In genomic region chr1:91958926-91959325, GRCh38 we compare ENCODE assay signal across 32 cellular contexts. TPM values are rescaled to one million over a fixed set of nuclear protein-coding genes. Genes with fewer than 3 reads are reported as not detected.
"Had no signal": no experiment of that assay in that cellular context is flagged by ENCODE, and none has a peak within 500 bp of the region (broad histone marks: within the 10 kb centered on the region; RNA-seq: fewer than 3 reads in every experiment).

No MANE protein-coding gene starts in this region.

- DNase-seq: activated CD4-positive, alpha-beta memory T cell treated with anti-CD3 and anti-CD28 coated beads, Interleukin-2, amount 10 ng/mL, durations not matched to agents 7 days and 5 days; activated CD4-positive, alpha-beta T cell treated with anti-CD3 and anti-CD28 coated beads for 1 hour; activated CD4-positive, alpha-beta T cell treated with anti-CD3 and anti-CD28 coated beads for 4 hours; activated CD4-positive, alpha-beta T cell treated with anti-CD3 and anti-CD28 coated beads, Interleukin-2, amount 10 ng/mL, durations not matched to agents 7 days and 5 days; activated CD4-positive, alpha-beta T cell treated with anti-CD3 and anti-CD28 coated beads, Interleukin-2, amount 50 U/mL, for 4 hours; activated CD8-positive, alpha-beta memory T cell treated with anti-CD3 and anti-CD28 coated beads, Interleukin-2, amount 50 U/mL, for 48 hours; activated gamma-delta T cell; activated naive CD4-positive, alpha-beta T cell; activated naive CD4-positive, alpha-beta T cell treated with anti-CD3 and anti-CD28 coated beads, Interleukin-2, amount 10 ng/mL, durations not matched to agents 7 days and 5 days; activated naive CD8-positive, alpha-beta T cell treated with anti-CD3 and anti-CD28 coated beads, Interleukin-2, amount 10 ng/mL, durations not matched to agents 7 days and 5 days; activated T-cell treated with anti-CD3 and anti-CD28 coated beads for 4 hours; activated T-cell treated with anti-CD3 and anti-CD28 coated beads, Interleukin-2, amount 50 U/mL, for 24 hours; activated T-cell treated with anti-CD3 and anti-CD28 coated beads, Interleukin-2, amount 50 U/mL, for 72 hours; central memory CD4-positive, alpha-beta T cell; dorsolateral prefrontal cortex; effector memory CD4-positive, alpha-beta T cell; endodermal cell; foreskin keratinocyte; gastrocnemius medialis; glutamatergic neuron; heart left ventricle; T-helper 2 cell had no signal

- H3K4me3 ChIP-seq: ascending aorta, breast epithelium, cardiac muscle cell, coronary artery, dorsolateral prefrontal cortex, gastrocnemius medialis, heart left ventricle had no signal

- ATAC-seq: activated naive CD4-positive, alpha-beta T cell treated with anti-CD3 and anti-CD28 coated beads, Interleukin-2, amount 50 U/mL, for 72 hours; activated T-cell treated with anti-CD3 and anti-CD28 coated beads, Interleukin-2, amount 50 U/mL, for 72 hours; esophagus mucosa; foreskin keratinocyte; gastrocnemius medialis; heart left ventricle; WTC11 had no signal

- H3K9me3 ChIP-seq: ascending aorta, breast epithelium, gastrocnemius medialis, heart left ventricle had no signal

- H3K4me1 ChIP-seq: ascending aorta, breast epithelium, foreskin keratinocyte, gastrocnemius medialis, heart left ventricle had no signal

- H3K36me3 ChIP-seq: ascending aorta, breast epithelium, cardiac muscle cell, gastrocnemius medialis, heart left ventricle had no signal

- H3K27ac ChIP-seq: ascending aorta, breast epithelium, cardiac muscle cell, coronary artery, dorsolateral prefrontal cortex, foreskin keratinocyte, gastrocnemius medialis, heart left ventricle, VCaP had no signal

- H3K27me3 ChIP-seq: ascending aorta, breast epithelium, cardiac muscle cell, foreskin keratinocyte, gastrocnemius medialis, heart left ventricle had no signal

RNA-seq across cellular contexts. Expression of gene BRDT, which starts 9.7 kb away (rescaled TPM):
- total RNA-seq: activated CD4-positive, alpha-beta T cell treated with anti-CD3 and anti-CD28 coated beads, Interleukin-2, amount 10 ng/mL, durations not matched to agents 7 days and 5 days; activated naive CD8-positive, alpha-beta T cell treated with anti-CD3 and anti-CD28 coated beads, Interleukin-2, amount 10 ng/mL, durations not matched to agents 7 days and 5 days; activated T-cell treated with anti-CD3 and anti-CD28 coated beads, Interleukin-2, amount 50 U/mL, for 72 hours; ascending aorta; cardiac muscle cell; cerebellum; epithelial cell of proximal tubule; esophagus mucosa; foreskin keratinocyte; gastrocnemius medialis; heart left ventricle had no signal
- polyA plus RNA-seq: cardiac muscle cell, foreskin keratinocyte, heart left ventricle had no signal
